8 cellular contexts compared by ENCODE assay signal in the genomic region with DNA sequence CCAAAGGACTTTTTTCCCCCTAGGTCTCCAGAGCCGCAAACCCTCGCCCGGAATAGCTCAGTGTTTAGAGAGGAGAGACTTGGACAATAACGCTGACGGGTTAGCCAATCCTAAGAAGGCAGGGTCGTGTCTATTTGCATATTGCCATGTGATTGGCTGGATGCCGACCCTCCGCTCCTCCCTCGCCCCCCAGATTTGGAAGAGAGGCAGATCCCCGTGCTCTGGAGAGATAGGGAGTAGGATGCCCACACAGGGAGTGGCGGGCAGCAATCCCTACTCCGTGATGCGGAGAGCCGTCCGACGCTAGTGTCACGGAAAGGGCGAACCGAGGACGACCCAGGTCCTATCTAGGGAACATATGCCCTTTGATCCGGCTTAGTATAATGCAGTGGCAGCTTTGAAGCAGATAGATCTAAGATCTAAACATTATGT. TPM values are rescaled to one million over a fixed set of nuclear protein-coding genes. Genes with fewer than 3 reads are reported as not detected.
DNase-seq lines count a peak whose midpoint lies in the region; ATAC-seq, FAIRE-seq and TF ChIP-seq lines count a peak whose summit lies in the region.

No MANE protein-coding gene starts in this region.

- peaks cover 68% of the 10 kb centered on the region for H3K27me3 Mint-ChIP-seq in activated CD8-positive, alpha-beta T cell treated with anti-CD3 and anti-CD28 coated beads for 36 hours

- peak; percentile 91 for DNase-seq in DMS 273 treated with DMSO at 0.1 percent for 48 hours (lab: John Stamatoyannopoulos, UW)
- DNase-seq in NCI-H2081 (lab: John Stamatoyannopoulos, UW), result peak; percentile 48 to 72
- DNase-seq in activated CD8-positive, alpha-beta T cell treated with anti-CD3 and anti-CD28 coated beads for 36 hours, result peak; percentile 21
- DNase-seq in iPS-NIHi7 (ENCODE audit: extremely low spot score), result peak; percentile 90
- DNase-seq in upper lobe of right lung, result peak; percentile 48
- DNase-seq in activated CD4-positive, alpha-beta T cell treated with anti-CD3 and anti-CD28 coated beads, Interleukin-2, amount 50 U/mL, for 48 hours, result no peak
- DNase-seq in NK-92 (lab: John Stamatoyannopoulos, UW; ENCODE audit: unreplicated experiment), result no peak
- DNase-seq in GM12892 (ENCODE audit: insufficient read length), result no peak

- POLR2A ChIA-PET in activated CD8-positive, alpha-beta T cell treated with anti-CD3 and anti-CD28 coated beads for 36 hours (lab: Charles Lee), result interaction anchor here (1.2 to 1.4 kb wide), 2 partner anchors 13 to 84 kb away, joined by 3 read pairs; no protein-coding TSS in a partner anchor

- CTCF ChIA-PET in activated CD8-positive, alpha-beta T cell treated with anti-CD3 and anti-CD28 coated beads for 36 hours (lab: Charles Lee), result interaction anchor here (0.9 to 7.6 kb wide), 5 partner anchors 9 to 119 kb away, joined by 4 to 63 read pairs (median 9); no protein-coding TSS in a partner anchor

- H3K27me3 ChIP-seq in upper lobe of right lung, result peaks cover 80% of the 10 kb centered on the region

- no peak overlapping the region for H3K27ac Mint-ChIP-seq in activated CD8-positive, alpha-beta T cell treated with anti-CD3 and anti-CD28 coated beads for 36 hours

- H3K9me3 ChIP-seq in upper lobe of right lung, result no peaks in the 10 kb centered on the region

- peaks cover 10% of the 10 kb centered on the region for H3K4me1 Mint-ChIP-seq in activated CD8-positive, alpha-beta T cell treated with anti-CD3 and anti-CD28 coated beads for 36 hours (ENCODE audit: low read depth)

- intact Hi-C loops in activated CD8-positive, alpha-beta T cell treated with anti-CD3 and anti-CD28 coated beads for 36 hours (cut with micrococcal nuclease), result no loop called here
- intact Hi-C loops in upper lobe of right lung (cut with DNase I), result no loop called here

- TF ChIP-seq POLR2A in GM12892 (IDR thresholded peaks at IDR 0.05; ENCODE audit: low read depth, low read length), result no peak

- no peak overlapping the region for H3K4me3 ChIP-seq in upper lobe of right lung

- H3K9me3 Mint-ChIP-seq in activated CD8-positive, alpha-beta T cell treated with anti-CD3 and anti-CD28 coated beads for 36 hours, result no peaks in the 10 kb centered on the region

- peaks cover 13% of the 10 kb centered on the region for H3K4me1 ChIP-seq in upper lobe of right lung

- no peaks in the 10 kb centered on the region for H3K36me3 ChIP-seq in upper lobe of right lung

- no peak for FAIRE-seq in GM12892 (lab: Jason Lieb, UNC)

- H3K36me3 Mint-ChIP-seq in activated CD8-positive, alpha-beta T cell treated with anti-CD3 and anti-CD28 coated beads for 36 hours (ENCODE audit: low read depth), result no peaks in the 10 kb centered on the region

- H3K4me3 Mint-ChIP-seq in activated CD8-positive, alpha-beta T cell treated with anti-CD3 and anti-CD28 coated beads for 36 hours, result no peak overlapping the region

- peak; percentile 35 for ATAC-seq in activated CD8-positive, alpha-beta T cell treated with anti-CD3 and anti-CD28 coated beads for 36 hours
- ATAC-seq in upper lobe of right lung, result peak; percentile 5

- TF ChIP-seq CTCF in activated CD8-positive, alpha-beta T cell treated with anti-CD3 and anti-CD28 coated beads for 36 hours (IDR thresholded peaks at IDR 0.05), result no peak
- TF ChIP-seq CTCF in upper lobe of right lung (IDR thresholded peaks at IDR 0.05), result no peak

- no peak overlapping the region for H3K27ac ChIP-seq in upper lobe of right lung

RNA-seq across cellular contexts. Expression of a gene that starts 1.4 kb away (rescaled TPM):
- under 1 TPM; 0.25 to 0.34 TPM for total RNA-seq in activated CD8-positive, alpha-beta T cell treated with anti-CD3 and anti-CD28 coated beads for 36 hours
- total RNA-seq in upper lobe of right lung, result not detected
- polyA plus RNA-seq in GM12892 (2012; ENCODE audit: missing spikeins), result not detected

RNA-seq across cellular contexts. Expression of a gene that starts 19.7 kb away (rescaled TPM):
- total RNA-seq in activated CD8-positive, alpha-beta T cell treated with anti-CD3 and anti-CD28 coated beads for 36 hours, result 10 to 100 TPM; 27.9 to 29.2 TPM
- total RNA-seq in upper lobe of right lung, result 0.90 TPM
- polyA plus RNA-seq in GM12892 (2012; ENCODE audit: missing spikeins), result 34.9 TPM

RNA-seq across cellular contexts. Expression of a gene that starts 29.4 kb away (rescaled TPM):
- total RNA-seq in activated CD8-positive, alpha-beta T cell treated with anti-CD3 and anti-CD28 coated beads for 36 hours, result not detected
- total RNA-seq in upper lobe of right lung, result not detected
- not detected for polyA plus RNA-seq in GM12892 (2012; ENCODE audit: missing spikeins)

Comparison
In these comparisons a context has a peak if more than half of its experiments do, and no peak if none do; other contexts are left out.
1. DNase-seq: peak in DMS 273 treated with DMSO at 0.1 percent for 48 hours (single experiment), NCI-H2081 (2 of 2), activated CD8-positive, alpha-beta T cell treated with anti-CD3 and anti-CD28 coated beads for 36 hours (single experiment), iPS-NIHi7 (single experiment) and upper lobe of right lung (single experiment); none in activated CD4-positive, alpha-beta T cell treated with anti-CD3 and anti-CD28 coated beads, Interleukin-2, amount 50 U/mL, for 48 hours (0 of 2), NK-92 (single experiment) and GM12892 (single experiment).
2. RNA of a gene that starts 19.7 kb away (total RNA-seq): 27.9 to 29.2 TPM in activated CD8-positive, alpha-beta T cell treated with anti-CD3 and anti-CD28 coated beads for 36 hours; 0.90 TPM in upper lobe of right lung (single experiment); every median in the first group is over 10 times any median in the second.